1 cellular context compared by ENCODE assay signal in genomic region chr1:173360478-173361063, GRCh38.
TF ChIP-seq lines count a peak whose summit lies in the region.

No MANE protein-coding gene starts in this region.

TF ChIP-seq in HepG2, 621 proteins besides CTCF, POLR2A, EP300 and RAD21 (continued from another document):
- TF ChIP-seq PRDM10 (CRISPR knock-in tag; IDR thresholded peaks at IDR 0.05; ENCODE audit: low read depth) = no peak
- no peak for TF ChIP-seq BCL3 (CRISPR knock-in tag; IDR thresholded peaks at IDR 0.05)
- TF ChIP-seq ZUFSP (CRISPR knock-in tag; IDR thresholded peaks at IDR 0.05; ENCODE audit: borderline replicate concordance) = no peak
- TF ChIP-seq ZBTB34 (CRISPR knock-in tag; IDR thresholded peaks at IDR 0.05) = no peak
- no peak for TF ChIP-seq ATAD3A (CRISPR knock-in tag; IDR thresholded peaks at IDR 0.05)
- TF ChIP-seq CREB3 (CRISPR knock-in tag; IDR thresholded peaks at IDR 0.05) = no peak
- TF ChIP-seq DZIP1 (CRISPR knock-in tag; IDR thresholded peaks at IDR 0.05) = no peak
- TF ChIP-seq ZNF598 (CRISPR knock-in tag; IDR thresholded peaks at IDR 0.05; ENCODE audit: borderline replicate concordance) = no peak
- TF ChIP-seq SOX6 (IDR thresholded peaks at IDR 0.05) = no peak
- TF ChIP-seq SOX6 (CRISPR knock-in tag; IDR thresholded peaks at IDR 0.05) = no peak
- no peak for TF ChIP-seq ATF5 (CRISPR knock-in tag; IDR thresholded peaks at IDR 0.05; ENCODE audit: low read depth)
- TF ChIP-seq CENPT (CRISPR knock-in tag; IDR thresholded peaks at IDR 0.05; ENCODE audit: low read depth) = no peak
- TF ChIP-seq IRF2 (CRISPR knock-in tag; IDR thresholded peaks at IDR 0.05) = no peak
- no peak for TF ChIP-seq MED1 (CRISPR knock-in tag; IDR thresholded peaks at IDR 0.05)
- TF ChIP-seq ZSCAN5A (CRISPR knock-in tag; IDR thresholded peaks at IDR 0.05; ENCODE audit: borderline replicate concordance) = no peak
- TF ChIP-seq RAD51 (IDR thresholded peaks at IDR 0.05; ENCODE audit: borderline replicate concordance) = no peak
- no peak for TF ChIP-seq HNRNPK (IDR thresholded peaks at IDR 0.05; ENCODE audit: low read depth, low read length, poor library complexity, severe bottlenecking)
- TF ChIP-seq PLRG1 (conservative IDR thresholded peaks at IDR 0.05) = no peak
- no peak for TF ChIP-seq ZFP62 (CRISPR knock-in tag; IDR thresholded peaks at IDR 0.05)
